In genomic region chr3:134373942-134374790, GRCh38 we compare ENCODE assay signal across 2 cellular contexts.
A peak's percentile ranks its signal among the peaks of the same experiment; 100 is the strongest.
TF ChIP-seq lines count a peak whose summit lies in the region.

TSS of gene AMOTL2 (minus strand) at chr3:134374447. CDS start at chr3:134371433, 3,014 bp downstream.

TF ChIP-seq in H1, 55 proteins besides CTCF, POLR2A, EP300 and RAD21 (continues in another document):
- TF ChIP-seq GTF2F1 (IDR thresholded peaks at IDR 0.05; ENCODE audit: borderline replicate concordance, low read depth, low read length) (peak; percentile 94), ATF2 (IDR thresholded peaks at IDR 0.05; ENCODE audit: low read length) (no peak), SP4 (IDR thresholded peaks at IDR 0.05; ENCODE audit: low read length) (peak; percentile 96), EGR1 (IDR thresholded peaks at IDR 0.05; ENCODE audit: borderline replicate concordance, low read depth, low read length) (peak; percentile 76; the same call in 1 of the 2 replicates), E2F6 (IDR thresholded peaks at IDR 0.05) (peak; percentile 23), TEAD4 (IDR thresholded peaks at IDR 0.05; ENCODE audit: low read depth, low read length) (peak; percentile 100), GABPA (IDR thresholded peaks at IDR 0.05; ENCODE audit: borderline replicate concordance, insufficient read depth, low read length) (0 out of 2 replicates have a peak, but pooled peaks have one; percentile 26), JUND (IDR thresholded peaks at IDR 0.05; ENCODE audit: low read length) (0 out of 2 replicates have a peak, but pooled peaks have one; percentile 12), CEBPB (IDR thresholded peaks at IDR 0.05; ENCODE audit: low read depth, low read length) (0 out of 2 replicates have a peak, but pooled peaks have one; percentile 9), BCL11A (IDR thresholded peaks at IDR 0.05; ENCODE audit: low read depth in 2 of 2, low read length in 2 of 2) (no peak), ZNF274 (IDR thresholded peaks at IDR 0.05; ENCODE audit: borderline replicate concordance, extremely low read depth, low read length) (no peak), RNF2 (IDR thresholded peaks at IDR 0.05; ENCODE audit: borderline replicate concordance, low read depth, low read length, missing control alignments, poor library complexity, severe bottlenecking) (no peak), EZH2 (IDR thresholded peaks at IDR 0.05; ENCODE audit: low read depth, low read length, severe bottlenecking) (no peak), SP2 (IDR thresholded peaks at IDR 0.05; ENCODE audit: low read length) (no peak), TAF7 (optimal IDR thresholded peaks at IDR 0.05; ENCODE audit: borderline replicate concordance, low read depth, low read length) (peak; percentile 100), CBX5 (IDR thresholded peaks at IDR 0.05; ENCODE audit: low read depth, low read length) (no peak), POLR2AphosphoS5 (IDR thresholded peaks at IDR 0.05; ENCODE audit: low read depth, low read length) (peak; percentile 98), SP1 (IDR thresholded peaks at IDR 0.05; ENCODE audit: low read depth, low read length) (peak; percentile 89), TCF12 (IDR thresholded peaks at IDR 0.05; ENCODE audit: low read depth, low read length) (peak; percentile 65; the same call in 1 of the 2 replicates), ASH2L (IDR thresholded peaks at IDR 0.05; ENCODE audit: low read length) (peak; percentile 87), CHD2 (IDR thresholded peaks at IDR 0.05; ENCODE audit: low read length) (peak; percentile 48; the same call in 1 of the 2 replicates), CREB1 (IDR thresholded peaks at IDR 0.05) (peak; percentile 15), SIN3A (conservative IDR thresholded peaks at IDR 0.05 in 1 of 2, IDR thresholded peaks at IDR 0.05 in 1 of 2; ENCODE audit: low read depth in 1 of 2, low read length in 2 of 2) (0 out of 4 replicates have a peak, but pooled peaks of 1 of the 2 experiments have one; percentile 49), TAF1 (IDR thresholded peaks at IDR 0.05; ENCODE audit: low read depth, low read length) (peak; percentile 100), ATF3 (IDR thresholded peaks at IDR 0.05; ENCODE audit: insufficient read depth, low read depth, low read length) (no peak), CBX8 (IDR thresholded peaks at IDR 0.05; ENCODE audit: borderline replicate concordance, low read depth, low read length) (no peak), NRF1 (IDR thresholded peaks at IDR 0.05; ENCODE audit: low read depth, low read length) (no peak), YY1 (IDR thresholded peaks at IDR 0.05; ENCODE audit: low read depth, low read length) (peak; percentile 29; the same call in 1 of the 2 replicates), HDAC6 (IDR thresholded peaks at IDR 0.05; ENCODE audit: low read depth, low read length) (no peak), MAX (IDR thresholded peaks at IDR 0.05) (peak; percentile 18; the same call in 1 of the 2 replicates), SUZ12 (IDR thresholded peaks at IDR 0.05; ENCODE audit: low read length) (no peak), POU5F1 (IDR thresholded peaks at IDR 0.05; ENCODE audit: low read depth, low read length) (no peak), RFX5 (IDR thresholded peaks at IDR 0.05; ENCODE audit: borderline replicate concordance, low read depth, low read length) (no peak), RXRA (IDR thresholded peaks at IDR 0.05; ENCODE audit: insufficient read depth, low read depth, low read length) (peak; percentile 76; the same call in 1 of the 2 replicates), PHF8 (conservative IDR thresholded peaks at IDR 0.05; ENCODE audit: low read depth, low read length) (peak; percentile 93), TBP (IDR thresholded peaks at IDR 0.05; ENCODE audit: low read depth, low read length) (peak; percentile 98), JUN (IDR thresholded peaks at IDR 0.05; ENCODE audit: low read depth, low read length) (no peak), CHD1 (IDR thresholded peaks at IDR 0.05; ENCODE audit: low read depth, low read length) (no peak; the same call in 1 of the 2 replicates), CTBP2 (IDR thresholded peaks at IDR 0.05; ENCODE audit: borderline replicate concordance, insufficient read depth, insufficient read length, low read length) (peak; percentile 91)

TF ChIP-seq in liver, 16 proteins besides CTCF, POLR2A, EP300 and RAD21:
- TF ChIP-seq TAF1 (conservative IDR thresholded peaks at IDR 0.05) (peak; percentile 88), REST (IDR thresholded peaks at IDR 0.05) (peak; percentile 10), NR2F2 (IDR thresholded peaks at IDR 0.05) (no peak), EGR1 (IDR thresholded peaks at IDR 0.05; ENCODE audit: low read depth in 2 of 2) (no peak), RXRA (IDR thresholded peaks at IDR 0.05) (peak in 1 of 2 donors; percentile 20), SP1 (IDR thresholded peaks at IDR 0.05) (peak; percentile 32)
